ENCODE assay signal across 8 cellular contexts in the genomic region with DNA sequence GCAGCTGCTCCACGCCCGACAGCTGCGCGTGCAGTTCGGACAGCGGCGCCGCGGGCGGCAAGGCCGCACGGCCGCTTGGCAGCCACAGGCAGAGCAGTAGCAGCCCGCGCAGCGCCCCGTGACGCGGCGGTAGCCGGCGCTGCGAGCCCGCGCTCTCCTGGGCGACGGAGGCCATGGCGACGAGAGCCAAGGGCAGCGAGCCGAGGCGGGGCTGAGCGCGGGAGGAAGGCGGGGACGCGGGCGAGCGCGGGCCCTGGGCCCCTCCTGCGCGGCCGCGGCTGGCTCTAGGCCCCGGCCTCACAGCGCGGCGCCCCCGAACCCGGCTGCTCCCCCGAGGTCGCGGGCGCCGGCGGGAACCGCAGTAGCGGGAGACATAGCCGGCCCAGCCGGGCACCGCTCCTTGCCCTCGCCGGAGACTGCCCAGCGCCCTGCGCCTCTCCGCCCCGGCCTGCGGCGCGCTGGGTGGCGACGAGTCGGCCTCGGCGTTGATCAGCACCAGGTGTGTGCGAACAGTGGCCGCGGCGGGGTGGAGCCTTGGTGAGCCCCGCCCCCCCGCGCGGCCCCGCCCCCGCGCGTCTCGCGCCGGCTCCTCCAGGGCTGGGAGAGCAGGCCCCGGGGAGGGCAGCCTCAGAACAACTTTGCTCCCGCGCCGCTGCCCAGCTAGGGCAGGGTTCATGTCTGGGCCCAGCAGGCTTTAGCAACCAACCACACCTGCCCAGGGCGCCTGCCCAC. TPM values are rescaled to one million over a fixed set of nuclear protein-coding genes. Genes with fewer than 3 reads are reported as not detected.
DNase-seq lines count a peak whose midpoint lies in the region; ATAC-seq and TF ChIP-seq lines count a peak whose summit lies in the region.

A gene with protein sequence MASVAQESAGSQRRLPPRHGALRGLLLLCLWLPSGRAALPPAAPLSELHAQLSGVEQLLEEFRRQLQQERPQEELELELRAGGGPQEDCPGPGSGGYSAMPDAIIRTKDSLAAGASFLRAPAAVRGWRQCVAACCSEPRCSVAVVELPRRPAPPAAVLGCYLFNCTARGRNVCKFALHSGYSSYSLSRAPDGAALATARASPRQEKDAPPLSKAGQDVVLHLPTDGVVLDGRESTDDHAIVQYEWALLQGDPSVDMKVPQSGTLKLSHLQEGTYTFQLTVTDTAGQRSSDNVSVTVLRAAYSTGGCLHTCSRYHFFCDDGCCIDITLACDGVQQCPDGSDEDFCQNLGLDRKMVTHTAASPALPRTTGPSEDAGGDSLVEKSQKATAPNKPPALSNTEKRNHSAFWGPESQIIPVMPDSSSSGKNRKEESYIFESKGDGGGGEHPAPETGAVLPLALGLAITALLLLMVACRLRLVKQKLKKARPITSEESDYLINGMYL (minus strand): TSS at position 514 of the 732 bp plus-strand sequence. CDS start 339 bp downstream, at position 175.

- H3K18ac ChIP-seq in IMR-90 (ENCODE audit: low read depth, low read length): no peak within 1 kb of the TSS

- DNase-seq in D341Med (ENCODE audit: low spot score): peak; percentile 94
- DNase-seq in IMR-90: peak; percentile 74
- peak; percentile 83 to 89 for DNase-seq in activated T-cell treated with anti-CD3 and anti-CD28 coated beads, Interleukin-2, amount 50 U/mL, for 72 hours
- DNase-seq in stimulated activated CD8-positive, alpha-beta memory T cell treated with anti-CD3 and anti-CD28 coated beads, Interleukin-7, amount 100 ng/mL, for 1 hour (ENCODE audit: low read depth in 2 of 2): peak; percentile 51 to 57

- H2BK5ac ChIP-seq in IMR-90 (ENCODE audit: low read depth, low read length, poor library complexity, severe bottlenecking): peak within 1 kb of the TSS; percentile 71

- intact Hi-C loops in IMR-90 (cut with micrococcal nuclease): loop anchor here (1.0 kb wide), 2 partner anchors 24 to 62 kb away; no protein-coding TSS in a partner anchor

- TF ChIP-seq CTCF in IMR-90 (conservative IDR thresholded peaks at IDR 0.05; ENCODE audit: low read depth, low read length): 0 out of 2 replicates have a peak, but pooled peaks have one; percentile 3

- in situ Hi-C loops in IMR-90 (cut with MboI; ENCODE audit: low sequenced_read_pairs): no loop called here

- TF ChIP-seq POLR2A in IMR-90 (IDR thresholded peaks at IDR 0.05; ENCODE audit: low read depth, low read length): peak; percentile 59

- ATAC-seq in GM21529 (IDR thresholded peaks at IDR 0.05; ENCODE audit: unreplicated experiment): peak; percentile 83
- peak; percentile 81 for ATAC-seq in IMR-90 (ENCODE audit: low read depth)
- ATAC-seq in activated T-cell treated with anti-CD3 and anti-CD28 coated beads, Interleukin-2, amount 50 U/mL, for 72 hours (replicated peaks in 1 of 2): peak; percentile 86 to 88
- ATAC-seq in esophagus mucosa: peak; percentile 92

- peak within 1 kb of the TSS; percentile 86 to 93 for H3K4me3 Mint-ChIP-seq in activated T-cell treated with anti-CD3 and anti-CD28 coated beads, Interleukin-2, amount 50 U/mL, for 72 hours

- H3K9me1 ChIP-seq in IMR-90 (ENCODE audit: insufficient read depth, low read length): peaks cover 13% of the 10 kb centered on the region

- no peaks in the 10 kb centered on the region for H3K36me3 Mint-ChIP-seq in activated T-cell treated with anti-CD3 and anti-CD28 coated beads, Interleukin-2, amount 50 U/mL, for 72 hours (ENCODE audit: insufficient read depth in 2 of 2)

- peaks cover 28% of the 10 kb centered on the region for H3K27me3 Mint-ChIP-seq in activated T-cell treated with anti-CD3 and anti-CD28 coated beads, Interleukin-2, amount 50 U/mL, for 72 hours (ENCODE audit: low read depth)

- CTCF ChIA-PET in IMR-90 (lab: Yijun Ruan, JAX): interaction anchor here (1.0 to 1.6 kb wide), 5 partner anchors 16 to 35 kb away, joined by 3 to 6 read pairs (median 3); no protein-coding TSS in a partner anchor

- H3K23ac ChIP-seq in IMR-90 (ENCODE audit: low read depth, low read length): peak within 1 kb of the TSS; percentile 68; the same call in 1 of the 2 replicates

- peak within 1 kb of the TSS; percentile 54 for H3K4me3 ChIP-seq in IMR-90 (ENCODE audit: insufficient read depth, low read depth, low read length)
- peak within 1 kb of the TSS; percentile 56 to 79 for H3K4me3 ChIP-seq in muscle layer of colon (ENCODE audit: low read depth in 1 of 2, low read length in 2 of 2)

- peak within 1 kb of the TSS; percentile 12; the same call in 1 of the 2 replicates for H4K5ac ChIP-seq in IMR-90 (ENCODE audit: low read depth, low read length)

- H3K4me1 ChIP-seq in IMR-90 (ENCODE audit: control insufficient read depth, insufficient read depth, low read length) (peaks cover 24% of the 10 kb centered on the region), muscle layer of colon (ENCODE audit: insufficient read depth, low read length) (peaks cover 14% of the 10 kb centered on the region)

- peak within 1 kb of the TSS; percentile 63 for H3K4ac ChIP-seq in IMR-90 (ENCODE audit: low read depth, low read length)

- H2AK9ac ChIP-seq in IMR-90 (replicated peaks; ENCODE audit: low read depth, low read length, poor library complexity): peak within 1 kb of the TSS; percentile 67

- WGBS in IMR-90 (ENCODE audit: extremely low coverage in 2 of 2, insufficient read length in 1 of 2), 2 experiments: 0% methylated on average over 32 of the region's 95 CpGs; no CpG with 5 or more reads in 1 of the 2 experiments

- peaks cover 16% of the 10 kb centered on the region for H4K20me1 ChIP-seq in IMR-90 (ENCODE audit: insufficient read depth, low read length)

- H3K9ac ChIP-seq in IMR-90 (ENCODE audit: low read depth, low read length) (peak within 1 kb of the TSS; percentile 82), muscle layer of colon (ENCODE audit: low read length) (peak within 1 kb of the TSS; percentile 69)

- H3K79me1 ChIP-seq in IMR-90 (ENCODE audit: low read depth in 1 of 2, low read length in 2 of 2): peaks cover 12 to 26% of the 10 kb centered on the region in 2 experiments

- TSS peak; percentile 71 for BruUV-seq in IMR-90 (replicated peaks; lab: Mats Ljungman, UMichigan)

- H3K27ac Mint-ChIP-seq in activated T-cell treated with anti-CD3 and anti-CD28 coated beads, Interleukin-2, amount 50 U/mL, for 72 hours: no peak within 1 kb of the TSS

- H2AK5ac ChIP-seq in IMR-90 (ENCODE audit: low read depth, low read length): peak within 1 kb of the TSS; percentile 48; the same call in 1 of the 2 replicates

- H4K8ac ChIP-seq in IMR-90 (ENCODE audit: low read depth in 2 of 2, low read length in 2 of 2): peak within 1 kb of the TSS in 1 of 2 experiments; percentile 44; a peak in 1 of 4 replicates

- H3K56ac ChIP-seq in IMR-90 (ENCODE audit: extremely low read depth, insufficient read depth, low read length): no peak within 1 kb of the TSS

- H3K9me3 ChIP-seq in IMR-90 (ENCODE audit: control insufficient read depth, insufficient read depth, low read length) (no peaks in the 10 kb centered on the region), muscle layer of colon (ENCODE audit: low read length) (no peaks in the 10 kb centered on the region)

- H3K4me1 Mint-ChIP-seq in activated T-cell treated with anti-CD3 and anti-CD28 coated beads, Interleukin-2, amount 50 U/mL, for 72 hours (ENCODE audit: low read depth): peaks cover 12% of the 10 kb centered on the region

- H2BK20ac ChIP-seq in IMR-90 (ENCODE audit: low read depth, low read length): no peak within 1 kb of the TSS

- H2AFZ ChIP-seq in IMR-90 (replicated peaks; ENCODE audit: low read length, poor library complexity): peak within 1 kb of the TSS; percentile 94

- H2BK120ac ChIP-seq in IMR-90 (ENCODE audit: low read depth, low read length): peak within 1 kb of the TSS; percentile 17

- H2BK15ac ChIP-seq in IMR-90 (ENCODE audit: low read depth, low read length): no peak within 1 kb of the TSS; the same call in 2 of the 3 replicates

- dilution Hi-C loops in IMR-90 (cut with HindIII; ENCODE audit: low sequenced_read_pairs, unreplicated experiment): no loop called here

- H3K27me3 ChIP-seq in IMR-90 (ENCODE audit: control insufficient read depth, insufficient read depth, low read length) (no peaks in the 10 kb centered on the region), muscle layer of colon (ENCODE audit: control insufficient read depth in 1 of 2, insufficient read depth in 2 of 2, low read length in 2 of 2) (no peaks in the 10 kb centered on the region)

- H3K27ac ChIP-seq in IMR-90 (ENCODE audit: insufficient read depth, low read length) (peak within 1 kb of the TSS; percentile 89), muscle layer of colon (ENCODE audit: low read depth, low read length) (peak within 1 kb of the TSS; percentile 86)

- peak; percentile 1; the same call in 1 of the 2 replicates for TF ChIP-seq RAD21 in IMR-90 (IDR thresholded peaks at IDR 0.05; ENCODE audit: low read length)

- no peaks in the 10 kb centered on the region for H3K9me3 Mint-ChIP-seq in activated T-cell treated with anti-CD3 and anti-CD28 coated beads, Interleukin-2, amount 50 U/mL, for 72 hours

- H3K36me3 ChIP-seq in IMR-90 (ENCODE audit: control insufficient read depth, insufficient read depth, low read length) (peaks cover 3% of the 10 kb centered on the region; the same call in 1 of the 2 replicates), muscle layer of colon (ENCODE audit: insufficient read depth, low read length) (no peaks in the 10 kb centered on the region)

- H4K91ac ChIP-seq in IMR-90 (ENCODE audit: insufficient read depth, low read depth, low read length): peak within 1 kb of the TSS; percentile 73

- 0 out of 2 replicates have a peak within 1 kb of the TSS, but pooled peaks have one; percentile 49 for H3K14ac ChIP-seq in IMR-90 (replicated peaks; ENCODE audit: low read depth, low read length)

- POLR2A ChIA-PET in IMR-90 (lab: Charles Lee; ENCODE audit: unreplicated experiment): interaction anchor here (0.5 to 0.6 kb wide), 2 partner anchors 40 to 61 kb away, joined by 3 to 4 read pairs; no protein-coding TSS in a partner anchor

- H3K4me2 ChIP-seq in IMR-90 (ENCODE audit: low read depth, low read length): peak within 1 kb of the TSS; percentile 93

TF ChIP-seq in PFSK-1, 5 proteins besides CTCF, POLR2A, EP300 and RAD21 (continues in another document):
- TF ChIP-seq SIN3A (IDR thresholded peaks at IDR 0.05; ENCODE audit: borderline replicate concordance, insufficient read depth, low read length) (peak; percentile 72; the same call in 1 of the 2 replicates), FOXP2 (optimal IDR thresholded peaks at IDR 0.05; ENCODE audit: borderline replicate concordance, extremely low read depth, extremely low read length, insufficient read depth) (peak; percentile 82), POLR2AphosphoS5 (IDR thresholded peaks at IDR 0.05; ENCODE audit: low read depth, low read length) (peak; percentile 81)

RNA-seq across cellular contexts. Expression of the gene that starts here (rescaled TPM):
- 63.8 and 74.7 TPM in 2 replicates for total RNA-seq in IMR-90 (2012; rRNA removed)
- polyA plus RNA-seq in IMR-90 (2012; rRNA removed): 46.5 and 48.8 TPM in 2 replicates
- 17.7 and 33.4 TPM in 2 replicates for polyA plus RNA-seq in IMR-90 (2012; cell fraction: cytosol; rRNA removed)
- polyA plus RNA-seq in IMR-90 (2012; cell fraction: nucleus; rRNA removed; ENCODE audit: low replicate concordance): 21.3 and 25.1 TPM in 2 replicates
- 25.2 TPM for polyA plus RNA-seq in PFSK-1 (2012; ENCODE audit: insufficient read length, low read depth)
- 10 to 100 TPM in 1 of 2 donors, 1 to 10 TPM in 1; 6.0 to 10.6 TPM for total RNA-seq in activated T-cell treated with anti-CD3 and anti-CD28 coated beads, Interleukin-2, amount 50 U/mL, for 72 hours
- total RNA-seq in esophagus mucosa: 41.8 TPM

Comparison
In these comparisons a context has a peak if more than half of its experiments do, and no peak if none do; other contexts are left out.
1. Peak in every context shown above with its lines: DNase-seq, ATAC-seq, H3K4me3 ChIP-seq and H3K27ac ChIP-seq.